Comparison of ENCODE assay signal across 1 cellular context in genomic region chr6:43053545-43054205, GRCh38.
A peak's percentile ranks its signal among the peaks of the same experiment; 100 is the strongest.
TF ChIP-seq lines count a peak whose summit lies in the region.

Gene CUL7 (minus strand): TSS chr6:43053851. CDS start chr6:43052788, 1,063 bp downstream.

TF ChIP-seq in HepG2, 621 proteins besides CTCF, POLR2A, EP300 and RAD21 (continued from another document and continues in another):
- TF ChIP-seq E2F1 (CRISPR knock-in tag; IDR thresholded peaks at IDR 0.05) (no peak), SNRNP70 (IDR thresholded peaks at IDR 0.05; ENCODE audit: low read depth, low read length) (no peak), ZNF3 (CRISPR knock-in tag; IDR thresholded peaks at IDR 0.05) (no peak), ZNF784 (CRISPR knock-in tag; IDR thresholded peaks at IDR 0.05; ENCODE audit: borderline replicate concordance) (peak; percentile 86; the same call in 1 of the 2 replicates), ZNF121 (CRISPR knock-in tag; IDR thresholded peaks at IDR 0.05) (peak; percentile 51; the same call in 1 of the 2 replicates), ZNF644 (CRISPR knock-in tag; IDR thresholded peaks at IDR 0.05; ENCODE audit: low read depth) (0 out of 2 replicates have a peak, but pooled peaks have one; percentile 19), ZNF20 (CRISPR knock-in tag; IDR thresholded peaks at IDR 0.05) (no peak), KDM2A (CRISPR knock-in tag; IDR thresholded peaks at IDR 0.05; ENCODE audit: borderline replicate concordance, low read depth) (peak; percentile 100), ZBTB4 (CRISPR knock-in tag; IDR thresholded peaks at IDR 0.05; ENCODE audit: borderline replicate concordance) (peak; percentile 67; the same call in 1 of the 2 replicates), ZNF280D (CRISPR knock-in tag; IDR thresholded peaks at IDR 0.05) (peak; percentile 86), SP140L (CRISPR knock-in tag; IDR thresholded peaks at IDR 0.05; ENCODE audit: borderline replicate concordance) (0 out of 2 replicates have a peak, but pooled peaks have one; percentile 41), ZNF746 (CRISPR knock-in tag; IDR thresholded peaks at IDR 0.05) (peak; percentile 83), IRX3 (CRISPR knock-in tag; IDR thresholded peaks at IDR 0.05; ENCODE audit: borderline replicate concordance, low read depth) (0 out of 2 replicates have a peak, but pooled peaks have one; percentile 63), ZNF205 (CRISPR knock-in tag; IDR thresholded peaks at IDR 0.05) (peak; percentile 80), NFIC (IDR thresholded peaks at IDR 0.05; ENCODE audit: low read length) (no peak), ZNF512 (CRISPR knock-in tag; IDR thresholded peaks at IDR 0.05) (no peak), DBP (CRISPR knock-in tag; IDR thresholded peaks at IDR 0.05; ENCODE audit: not compliant biosample characterization) (no peak), ZBTB25 (CRISPR knock-in tag; IDR thresholded peaks at IDR 0.05) (peak; percentile 92), HMGXB4 (CRISPR knock-in tag; IDR thresholded peaks at IDR 0.05; ENCODE audit: borderline replicate concordance in 1 of 2, low read depth in 1 of 2) (peak; percentile 92 to 96), KDM3A (CRISPR knock-in tag; IDR thresholded peaks at IDR 0.05; ENCODE audit: low read depth) (peak; percentile 95), THAP11 (CRISPR knock-in tag; IDR thresholded peaks at IDR 0.05) (peak; percentile 94), ZNF598 (CRISPR knock-in tag; IDR thresholded peaks at IDR 0.05; ENCODE audit: borderline replicate concordance) (peak; percentile 23; the same call in 1 of the 2 replicates), ZGPAT (CRISPR knock-in tag; IDR thresholded peaks at IDR 0.05) (peak; percentile 99), SP5 (CRISPR knock-in tag; IDR thresholded peaks at IDR 0.05; ENCODE audit: borderline replicate concordance, low read depth) (peak; percentile 97), CREM (IDR thresholded peaks at IDR 0.05) (peak; percentile 76; the same call in 1 of the 2 replicates), CREM (CRISPR knock-in tag; IDR thresholded peaks at IDR 0.05) (no peak), MAFF (IDR thresholded peaks at IDR 0.05; ENCODE audit: low read depth, low read length) (no peak; the same call in 1 of the 2 replicates), DMTF1 (CRISPR knock-in tag; IDR thresholded peaks at IDR 0.05) (peak; percentile 75; the same call in 1 of the 2 replicates), BCL6 (CRISPR knock-in tag; IDR thresholded peaks at IDR 0.05) (peak; percentile 50; the same call in 1 of the 2 replicates), TCF7 (IDR thresholded peaks at IDR 0.05; ENCODE audit: low read depth) (no peak), SKIL (CRISPR knock-in tag; IDR thresholded peaks at IDR 0.05; ENCODE audit: borderline replicate concordance) (no peak; the same call in 1 of the 2 replicates), ARNT2 (CRISPR knock-in tag; IDR thresholded peaks at IDR 0.05; ENCODE audit: low read depth) (peak; percentile 88), GTF2F1 (IDR thresholded peaks at IDR 0.05; ENCODE audit: low read length) (no peak), ZNF776 (CRISPR knock-in tag; IDR thresholded peaks at IDR 0.05) (peak; percentile 83; the same call in 1 of the 2 replicates), POLR2AphosphoS2 (IDR thresholded peaks at IDR 0.05; ENCODE audit: low read depth, low read length) (no peak), ZNF7 (CRISPR knock-in tag; IDR thresholded peaks at IDR 0.05) (no peak), REPIN1 (CRISPR knock-in tag; IDR thresholded peaks at IDR 0.05; ENCODE audit: borderline replicate concordance, low read depth) (peak; percentile 89)
